In genomic region chr9:129138476-129139232, GRCh38 we compare ENCODE assay signal across 8 cellular contexts. TPM values are rescaled to one million over a fixed set of nuclear protein-coding genes. Genes with fewer than 3 reads are reported as not detected.
DNase-seq lines count a peak whose midpoint lies in the region; ATAC-seq and TF ChIP-seq lines count a peak whose summit lies in the region.

No MANE protein-coding gene starts in this region.

- intact Hi-C loops in Calu3 (cut with micrococcal nuclease; ENCODE audit: unreplicated experiment) (loop anchor here (1.0 to 10.0 kb wide), 3 partner anchors 478 to 636 kb away; no protein-coding TSS in a partner anchor), posterior vena cava (cut with DNase I) (loop anchor here (1.0 to 10.0 kb wide), 2 partner anchors 472 to 646 kb away; no protein-coding TSS in a partner anchor)

- H3K9me3 Mint-ChIP-seq in Calu3 (ENCODE audit: low read depth, unreplicated experiment) = no peaks in the 10 kb centered on the region
- H3K9me3 Mint-ChIP-seq in glutamatergic neuron (ENCODE audit: unreplicated experiment) = peaks cover 13% of the 10 kb centered on the region

- DNase-seq in Calu3 (no peak), glutamatergic neuron (no peak), posterior vena cava (ENCODE audit: low spot score) (peak; percentile 92), NCI-H69 (lab: John Stamatoyannopoulos, UW) (no peak), NOMO-1 (lab: John Stamatoyannopoulos, UW; ENCODE audit: unreplicated experiment in 2 of 2) (no peak)
- no peak for DNase-seq in activated CD4-positive, CD25-positive, alpha-beta regulatory T cell treated with anti-CD3 and anti-CD28 coated beads, Interleukin-2, amount 50 U/mL, for 72 hours

- peak overlapping the region; percentile 71 for H3K4me3 Mint-ChIP-seq in Calu3 (ENCODE audit: low read depth, unreplicated experiment)
- H3K4me3 Mint-ChIP-seq in glutamatergic neuron (ENCODE audit: unreplicated experiment) = peak overlapping the region; percentile 79

- no TSS peak for BruUV-seq in Calu3 (replicated peaks; lab: Mats Ljungman, UMichigan)

- no peak for TF ChIP-seq CTCF in Calu3 (IDR thresholded peaks at IDR 0.05; ENCODE audit: unreplicated experiment)
- TF ChIP-seq CTCF in VCaP (conservative IDR thresholded peaks at IDR 0.05) = no peak
- no peak for TF ChIP-seq CTCF in glutamatergic neuron (IDR thresholded peaks at IDR 0.05; ENCODE audit: partially characterized antibody, unreplicated experiment)

- no peak for ATAC-seq in HG03378 (IDR thresholded peaks at IDR 0.05; ENCODE audit: unreplicated experiment)

- peak overlapping the region; percentile 81 for H3K27ac ChIP-seq in VCaP

- H3K4me1 Mint-ChIP-seq in Calu3 (ENCODE audit: low read depth, unreplicated experiment) (peaks cover 20% of the 10 kb centered on the region), glutamatergic neuron (ENCODE audit: low read depth, unreplicated experiment) (peaks cover 49% of the 10 kb centered on the region)

- CTCF ChIA-PET in Calu3 (lab: Charles Lee) = interaction anchor here (0.6 to 3.1 kb wide), 7 partner anchors 36 to 588 kb away, joined by 3 to 19 read pairs (median 4); partner anchors contain the start of gene NTMT1

- H3K27me3 Mint-ChIP-seq in Calu3 (ENCODE audit: unreplicated experiment) (no peaks in the 10 kb centered on the region), glutamatergic neuron (ENCODE audit: unreplicated experiment) (peaks cover 12% of the 10 kb centered on the region)

- peak overlapping the region; percentile 97 for H3K27ac Mint-ChIP-seq in Calu3 (ENCODE audit: unreplicated experiment)
- peak overlapping the region; percentile 96 for H3K27ac Mint-ChIP-seq in glutamatergic neuron (ENCODE audit: unreplicated experiment)

- H3K36me3 Mint-ChIP-seq in Calu3 (ENCODE audit: insufficient read depth, unreplicated experiment) (peaks cover 40% of the 10 kb centered on the region), glutamatergic neuron (ENCODE audit: unreplicated experiment) (no peaks in the 10 kb centered on the region)

RNA-seq across cellular contexts. Expression of gene PTPA, which starts 27.4 kb away (rescaled TPM):
- total RNA-seq in Calu3 (2022) (76.2 and 83.3 TPM in 2 replicates), glutamatergic neuron (ENCODE audit: unreplicated experiment) (166 TPM), posterior vena cava (100 to 1,000 TPM in 1 of 2 donors, 10 to 100 TPM in 1; 82.4 to 100 TPM)

RNA-seq across cellular contexts. Expression of gene CRAT, which starts 28.1 kb away (rescaled TPM):
- total RNA-seq in Calu3 (2022) = 7.1 and 9.2 TPM in 2 replicates
- total RNA-seq in glutamatergic neuron (ENCODE audit: unreplicated experiment) = 95.8 TPM
- 10 to 100 TPM; 53.8 to 59.5 TPM for total RNA-seq in posterior vena cava

RNA-seq across cellular contexts. Expression of gene IER5L, which starts 39.4 kb away (rescaled TPM):
- total RNA-seq in Calu3 (2022) (53.1 and 60.3 TPM in 2 replicates), glutamatergic neuron (ENCODE audit: unreplicated experiment) (36.0 TPM), posterior vena cava (10 to 100 TPM; 23.5 to 35.0 TPM)

RNA-seq across cellular contexts. Expression of gene DOLPP1, which starts 57.7 kb away (rescaled TPM):
- 14.4 and 16.1 TPM in 2 replicates for total RNA-seq in Calu3 (2022)
- total RNA-seq in glutamatergic neuron (ENCODE audit: unreplicated experiment) = 44.2 TPM
- 1 to 10 TPM; 4.4 to 5.7 TPM for total RNA-seq in posterior vena cava
